In the genomic region with DNA sequence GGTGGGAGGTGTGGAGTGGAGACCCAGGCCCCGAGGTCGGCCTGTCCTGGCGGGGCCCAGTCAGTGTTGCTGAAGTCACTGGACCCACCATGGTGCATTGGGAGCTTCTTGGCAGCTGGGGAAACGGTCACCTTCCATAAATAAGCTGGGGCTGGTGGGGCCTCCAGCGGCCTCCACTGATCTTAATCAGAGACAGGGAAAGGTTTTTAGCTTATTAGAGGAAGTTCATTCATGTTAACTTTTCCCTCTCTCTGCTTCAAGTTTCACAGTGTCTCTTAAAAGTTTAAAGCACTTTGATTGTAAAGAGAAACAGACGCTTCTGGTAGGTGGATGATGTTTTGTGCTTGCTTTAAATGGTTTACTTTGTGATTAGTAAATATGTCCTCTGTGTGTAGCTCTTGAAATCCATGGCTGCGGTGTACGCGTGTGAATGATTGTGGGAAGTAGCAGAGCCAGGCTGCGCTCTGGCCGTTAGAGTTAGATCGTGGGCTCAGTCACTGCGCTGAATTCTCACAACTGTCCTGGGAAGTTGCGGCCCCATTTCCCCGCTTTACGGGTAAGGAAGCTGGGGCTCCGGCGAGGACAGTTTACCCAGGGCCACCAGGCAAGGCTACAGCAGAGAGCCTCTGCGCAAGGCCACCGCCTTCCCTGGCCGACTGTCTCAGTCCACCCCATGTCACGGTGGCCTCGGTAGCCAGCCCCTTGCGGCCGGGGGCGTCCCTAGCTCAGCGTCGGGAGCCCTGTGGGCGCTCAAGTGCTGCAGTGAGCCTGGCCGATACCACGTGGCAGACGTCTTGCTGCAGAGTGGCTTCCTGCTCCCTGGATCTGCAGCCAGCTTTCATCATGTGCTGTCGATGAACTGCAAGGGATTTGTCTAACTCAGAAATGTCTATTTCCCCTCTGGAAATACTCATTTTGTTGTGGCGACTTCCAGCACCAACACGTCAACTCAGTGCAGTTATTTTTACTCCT, we compare ENCODE assay signal across 25 cellular contexts. TPM values are rescaled to one million over a fixed set of nuclear protein-coding genes. Genes with fewer than 3 reads are reported as not detected.
DNase-seq lines count a peak whose midpoint lies in the region; ATAC-seq, FAIRE-seq and TF ChIP-seq lines count a peak whose summit lies in the region.
"Had no signal": no experiment of that assay in that cellular context is flagged by ENCODE, and none has a peak within 500 bp of the region (broad histone marks: within the 10 kb centered on the region; RNA-seq: fewer than 3 reads in every experiment).

No MANE protein-coding gene starts in this region.

- peak overlapping the region; percentile 19 for H4K8ac ChIP-seq in neuronal stem cell (ENCODE audit: low read depth, low read length)

- H3K9ac ChIP-seq in neuronal stem cell (ENCODE audit: low read depth, low read length, poor library complexity), result no peak overlapping the region
- H3K9ac ChIP-seq: KMS-11 had no signal

- H2BK15ac ChIP-seq in neuronal stem cell (ENCODE audit: low read length), result no peak overlapping the region

- no peak overlapping the region for H3K18ac ChIP-seq in neuronal stem cell (ENCODE audit: low read length)

- H2AFZ ChIP-seq in neuronal stem cell (ENCODE audit: low read length), result no peak overlapping the region

- peak; percentile 50 for DNase-seq in CD1c-positive myeloid dendritic cell (ENCODE audit: extremely low spot score)
- peak; percentile 79 for DNase-seq in MV-4-11 (lab: John Stamatoyannopoulos, UW)
- DNase-seq in body of pancreas, result no peak
- DNase-seq in neuronal stem cell (ENCODE audit: low spot score), result no peak
- no peak for DNase-seq in NCI-H1092 treated with DMSO at 0.1 percent for 48 hours (lab: John Stamatoyannopoulos, UW)
- no peak for DNase-seq in dedifferentiated amniotic fluid mesenchymal stem cell (ENCODE audit: extremely low spot score)
- no peak for DNase-seq in GM19239 (ENCODE audit: insufficient read length, low spot score)
- DNase-seq: activated CD8-positive, alpha-beta T cell treated with anti-CD3 and anti-CD28 coated beads for 36 hours; activated naive CD4-positive, alpha-beta T cell treated with Interleukin-2 at 50 U/mL for 16 hours; activated T-cell treated with anti-CD3 and anti-CD28 coated beads, Interleukin-2, amount 50 U/mL, for 4 hours; amniotic stem cell; Caco-2; DMS79 treated with DMSO at 0.1 percent for 48 hours; NCI-H1092; NCI-H2081; NCI-H446; RPMI8226; T-helper 9 cell; uterus had no signal

- H3K4me1 ChIP-seq in body of pancreas (no peaks in the 10 kb centered on the region), neuronal stem cell (ENCODE audit: control insufficient read depth in 2 of 2, insufficient read depth in 1 of 2, low read depth in 1 of 2, low read length in 2 of 2) (peaks cover 5 to 6% of the 10 kb centered on the region in 2 donors)
- H3K4me1 ChIP-seq: Caco-2 had no signal

- H4K91ac ChIP-seq in neuronal stem cell (ENCODE audit: low read depth, low read length, poor library complexity), result no peak overlapping the region

- intact Hi-C loops in body of pancreas (cut with DNase I), result no loop called here

- peak; percentile 33 for ATAC-seq in body of pancreas
- ATAC-seq: activated CD4-positive, CD25-positive, alpha-beta regulatory T cell treated with anti-CD3 and anti-CD28 coated beads, Interleukin-2, amount 50 U/mL, for 24 hours; activated CD8-positive, alpha-beta T cell treated with anti-CD3 and anti-CD28 coated beads for 36 hours; activated T-cell treated with anti-CD3 and anti-CD28 coated beads, Interleukin-2, amount 50 U/mL, for 4 hours; GM12878; left lobe of liver; SK-N-SH treated with all-trans-retinoic acid at 6 μM for 48 hours had no signal

- TF ChIP-seq CTCF in body of pancreas (IDR thresholded peaks at IDR 0.05), result no peak

- no peak overlapping the region for H2BK120ac ChIP-seq in neuronal stem cell (ENCODE audit: low read depth, low read length)

- 83 to 91% methylated on average over 33 to 35 of the region's 35 CpGs for WGBS in body of pancreas, 2 donors
- WGBS in neuronal stem cell (ENCODE audit: extremely low coverage in 2 of 2, insufficient read length in 2 of 2, insufficient replicate concordance in 1 of 2), 2 donors, result no CpG with 5 or more reads among the region's 35 CpGs

- H3K27ac ChIP-seq in body of pancreas (no peak overlapping the region), neuronal stem cell (replicated peaks; ENCODE audit: low read length) (no peak overlapping the region)
- H3K27ac ChIP-seq: KMS-11, prostate gland, uterus had no signal

- H3K4ac ChIP-seq in neuronal stem cell (ENCODE audit: low read length), result no peak overlapping the region

- H3K27me3 ChIP-seq in body of pancreas, result no peaks in the 10 kb centered on the region
- no peaks in the 10 kb centered on the region for H3K27me3 ChIP-seq in neuronal stem cell (ENCODE audit: control insufficient read depth in 3 of 3, insufficient read depth in 3 of 3, low read depth in 1 of 3, low read length in 3 of 3)
- H3K27me3 ChIP-seq: uterus had no signal

- H3K79me1 ChIP-seq in neuronal stem cell (ENCODE audit: low read depth, low read length), result peaks cover 16% of the 10 kb centered on the region

- peaks cover 0 to 11% of the 10 kb centered on the region in 2 donors for H3K36me3 ChIP-seq in body of pancreas (replicated peaks in 1 of 2; ENCODE audit: insufficient read depth in 1 of 2, low read depth in 2 of 2)
- peaks cover 69 to 91% of the 10 kb centered on the region in 2 donors for H3K36me3 ChIP-seq in neuronal stem cell (replicated peaks in 1 of 2; ENCODE audit: control insufficient read depth in 2 of 2, insufficient read depth in 2 of 2, low read length in 2 of 2)
- H3K36me3 ChIP-seq: uterus had no signal

- no peak for FAIRE-seq in GM19239 (lab: Jason Lieb, UNC)
- FAIRE-seq: GM12878 had no signal

- H3K14ac ChIP-seq in neuronal stem cell (ENCODE audit: low read length), result no peak overlapping the region

- H2BK12ac ChIP-seq in neuronal stem cell (ENCODE audit: low read length), result no peak overlapping the region

- H2AK5ac ChIP-seq in neuronal stem cell (ENCODE audit: low read depth, low read length), result no peak overlapping the region

- H3K9me3 ChIP-seq in body of pancreas (no peaks in the 10 kb centered on the region), neuronal stem cell (replicated peaks in 1 of 2; ENCODE audit: control insufficient read depth in 2 of 2, insufficient read depth in 1 of 2, low read depth in 1 of 2, low read length in 2 of 2) (peaks cover 0 to 2% of the 10 kb centered on the region in 2 donors)
- H3K9me3 ChIP-seq: Caco-2, prostate gland, uterus had no signal

- H3K4me3 ChIP-seq in body of pancreas (no peak overlapping the region), neuronal stem cell (ENCODE audit: low read length in 2 of 2) (no peak overlapping the region)
- H3K4me3 ChIP-seq: GM12878, prostate gland, uterus had no signal

- H3K4me2 ChIP-seq in neuronal stem cell (ENCODE audit: insufficient read depth, low read length, poor library complexity, severe bottlenecking), result no peak overlapping the region
- H3K4me2 ChIP-seq: KMS-11 had no signal

- H3K23ac ChIP-seq in neuronal stem cell (ENCODE audit: low read depth, low read length, poor library complexity), result peak overlapping the region; percentile 80

- H2BK5ac ChIP-seq in neuronal stem cell (ENCODE audit: low read length), result no peak overlapping the region

- no peak for TF ChIP-seq POLR2A in body of pancreas (IDR thresholded peaks at IDR 0.05)

RNA-seq across cellular contexts. Expression of a gene that starts 16.5 kb away (rescaled TPM):
- 10 to 100 TPM; 59.9 to 87.7 TPM for total RNA-seq in body of pancreas
- 61.9 TPM for polyA plus RNA-seq in neuronal stem cell (2013, experiment 1 of 2)
- polyA plus RNA-seq in neuronal stem cell (2013, experiment 2 of 2), result 60.2 TPM

RNA-seq across cellular contexts. Expression of a gene that starts 34.2 kb away (rescaled TPM):
- total RNA-seq in body of pancreas, result 100 to 1,000 TPM in 1 of 2 donors, 10 to 100 TPM in 1; 70.2 to 129 TPM
- 41.6 TPM for polyA plus RNA-seq in neuronal stem cell (2013, experiment 1 of 2)
- 42.6 TPM for polyA plus RNA-seq in neuronal stem cell (2013, experiment 2 of 2)

RNA-seq across cellular contexts. Expression of a gene that starts 40.2 kb away (rescaled TPM):
- total RNA-seq in body of pancreas, result 10 to 100 TPM; 25.4 to 63.3 TPM
- 124 TPM for polyA plus RNA-seq in neuronal stem cell (2013, experiment 1 of 2)
- 126 TPM for polyA plus RNA-seq in neuronal stem cell (2013, experiment 2 of 2)

Comparison
In these comparisons a context has a peak if more than half of its experiments do, and no peak if none do; other contexts are left out.
1. DNase-seq: peak in CD1c-positive myeloid dendritic cell (single experiment) and MV-4-11 (single experiment); none in body of pancreas (0 of 4), neuronal stem cell (single experiment), NCI-H1092 treated with DMSO at 0.1 percent for 48 hours (single experiment), dedifferentiated amniotic fluid mesenchymal stem cell (single experiment) and GM19239 (single experiment).